In genomic region chr5:168943999-168944398, GRCh38 we compare ENCODE assay signal across 27 cellular contexts.
A peak's percentile ranks its signal among the peaks of the same experiment; 100 is the strongest.
DNase-seq lines count a peak whose midpoint lies in the region; ATAC-seq and TF ChIP-seq lines count a peak whose summit lies in the region.
"Had no signal": no experiment of that assay in that cellular context is flagged by ENCODE, and none has a peak within 500 bp of the region (broad histone marks: within the 10 kb centered on the region; RNA-seq: fewer than 3 reads in every experiment).

No MANE protein-coding gene starts in this region.

- no peaks in the 10 kb centered on the region for H3K36me3 Mint-ChIP-seq in endothelial cell (ENCODE audit: low read depth, unreplicated experiment)
- H3K36me3 Mint-ChIP-seq in neural crest cell (ENCODE audit: low read depth) = no peaks in the 10 kb centered on the region
- no peaks in the 10 kb centered on the region for H3K36me3 Mint-ChIP-seq in activated T-helper 2 cell treated with anti-CD3 and anti-CD28 coated beads, Interferon-gamma antibody, Interleukin-2, Interleukin-4, amounts not matched to agents 10 μg/mL and 5 μg/mL and 100 μg/mL, durations not matched to agents 14 hours and 24 hours and 36 hours (ENCODE audit: low read depth)
- no peaks in the 10 kb centered on the region for H3K36me3 Mint-ChIP-seq in MCF 10A (ENCODE audit: insufficient read depth, unreplicated experiment)
- H3K36me3 Mint-ChIP-seq: activated naive CD4-positive, alpha-beta T cell treated with anti-CD3 and anti-CD28 coated beads, Interleukin-2, amount 10 ng/mL, durations not matched to agents 7 days and 5 days; CD8-positive, alpha-beta memory T cell; stimulated activated effector memory CD8-positive, alpha-beta T cell treated with anti-CD3 and anti-CD28 coated beads, Interleukin-12 subunit alpha, Interleukin-12 subunit beta, amount 100 ng/mL, for 72 hours had no signal

- TF ChIP-seq CTCF in endothelial cell (IDR thresholded peaks at IDR 0.05; ENCODE audit: unreplicated experiment) (no peak), neural crest cell (conservative IDR thresholded peaks at IDR 0.05) (no peak), MCF 10A (IDR thresholded peaks at IDR 0.05; ENCODE audit: unreplicated experiment) (no peak)

- H3K4me1 Mint-ChIP-seq in endothelial cell (ENCODE audit: unreplicated experiment) (peaks cover 17% of the 10 kb centered on the region), neural crest cell (peaks cover 21% of the 10 kb centered on the region), MCF 10A (ENCODE audit: insufficient read depth, unreplicated experiment) (no peaks in the 10 kb centered on the region)
- peaks cover 20% of the 10 kb centered on the region for H3K4me1 Mint-ChIP-seq in activated T-helper 2 cell treated with anti-CD3 and anti-CD28 coated beads, Interferon-gamma antibody, Interleukin-2, Interleukin-4, amounts not matched to agents 10 μg/mL and 5 μg/mL and 100 μg/mL, durations not matched to agents 14 hours and 24 hours and 36 hours (ENCODE audit: low read depth)
- H3K4me1 Mint-ChIP-seq: activated naive CD4-positive, alpha-beta T cell treated with anti-CD3 and anti-CD28 coated beads, Interleukin-2, amount 10 ng/mL, durations not matched to agents 7 days and 5 days; CD8-positive, alpha-beta memory T cell; stimulated activated effector memory CD8-positive, alpha-beta T cell treated with anti-CD3 and anti-CD28 coated beads, Interleukin-12 subunit alpha, Interleukin-12 subunit beta, amount 100 ng/mL, for 72 hours had no signal

- intact Hi-C loops in activated T-helper 2 cell treated with anti-CD3 and anti-CD28 coated beads, Interferon-gamma antibody, Interleukin-2, Interleukin-4, amounts not matched to agents 10 μg/mL and 5 μg/mL and 100 μg/mL, durations not matched to agents 14 hours and 24 hours and 36 hours (cut with micrococcal nuclease) = loop anchor here (5.0 kb wide), 1 partner anchor 107 kb away; no protein-coding TSS in a partner anchor
- intact Hi-C loops in MCF 10A (cut with micrococcal nuclease) = no loop called here

- peak overlapping the region; percentile 10 for H3K27ac Mint-ChIP-seq in endothelial cell (ENCODE audit: unreplicated experiment)
- H3K27ac Mint-ChIP-seq in neural crest cell (ENCODE audit: unreplicated experiment) = peak overlapping the region; percentile 51
- no peak overlapping the region for H3K27ac Mint-ChIP-seq in activated T-helper 2 cell treated with anti-CD3 and anti-CD28 coated beads, Interferon-gamma antibody, Interleukin-2, Interleukin-4, amounts not matched to agents 10 μg/mL and 5 μg/mL and 100 μg/mL, durations not matched to agents 14 hours and 24 hours and 36 hours
- no peak overlapping the region for H3K27ac Mint-ChIP-seq in MCF 10A (ENCODE audit: low read depth, unreplicated experiment)
- H3K27ac Mint-ChIP-seq: activated CD8-positive, alpha-beta T cell treated with anti-CD3 and anti-CD28 coated beads, Interleukin-2, amount 10 ng/mL, durations not matched to agents 7 days and 5 days; activated naive CD4-positive, alpha-beta T cell treated with anti-CD3 and anti-CD28 coated beads, Interleukin-2, amount 10 ng/mL, durations not matched to agents 7 days and 5 days; stimulated activated effector memory CD8-positive, alpha-beta T cell treated with anti-CD3 and anti-CD28 coated beads, Interleukin-12 subunit alpha, Interleukin-12 subunit beta, amount 100 ng/mL, for 72 hours had no signal

- CTCF ChIA-PET in MCF 10A (lab: Yijun Ruan, JAX) = interaction anchor here (1.4 to 3.8 kb wide), 3 partner anchors 43 to 605 kb away, joined by 3 to 17 read pairs (median 6); no protein-coding TSS in a partner anchor

- no peak for ATAC-seq in GM18520 (IDR thresholded peaks at IDR 0.05; ENCODE audit: unreplicated experiment)
- ATAC-seq: activated CD8-positive, alpha-beta T cell treated with anti-CD3 and anti-CD28 coated beads, Interleukin-2, amount 10 ng/mL, durations not matched to agents 7 days and 5 days; body of pancreas; HepG2; left lung; psoas muscle; stimulated activated effector memory CD8-positive, alpha-beta T cell treated with anti-CD3 and anti-CD28 coated beads, Interleukin-12 subunit alpha, Interleukin-12 subunit beta, amount 100 ng/mL, for 72 hours had no signal

- peak; percentile 64 for DNase-seq in D341Med (ENCODE audit: low spot score)
- peak; percentile 94 for DNase-seq in NCI-H524 treated with DMSO at 0.1 percent for 48 hours (lab: John Stamatoyannopoulos, UW)
- DNase-seq in endothelial cell (ENCODE audit: low spot score) = no peak
- DNase-seq in neural crest cell (ENCODE audit: low read depth, low spot score) = no peak
- no peak for DNase-seq in NCI-H526 treated with DMSO at 0.1 percent for 48 hours (lab: John Stamatoyannopoulos, UW)
- DNase-seq in activated T-helper 2 cell treated with anti-CD3 and anti-CD28 coated beads, Interferon-gamma antibody, Interleukin-2, Interleukin-4, amounts not matched to agents 10 μg/mL and 5 μg/mL and 100 μg/mL, durations not matched to agents 14 hours and 24 hours and 36 hours (ENCODE audit: low spot score) = no peak
- DNase-seq in MCF 10A (ENCODE audit: unreplicated experiment) = no peak
- DNase-seq: activated CD4-positive, alpha-beta T cell treated with anti-CD3 and anti-CD28 coated beads for 36 hours; activated CD8-positive, alpha-beta T cell treated with anti-CD3 and anti-CD28 coated beads, Interleukin-2, amount 10 ng/mL, durations not matched to agents 7 days and 5 days; activated naive CD4-positive, alpha-beta T cell treated with anti-CD3 and anti-CD28 coated beads, Interleukin-2, amount 10 ng/mL, durations not matched to agents 7 days and 5 days; adrenal gland; body of pancreas; CD8-positive, alpha-beta memory T cell; DMS153; HCEC 1CT; left lung; NCI-H1417 treated with DMSO at 0.1 percent for 48 hours; NCI-H2081; NCI-H446 treated with DMSO at 0.1 percent for 48 hours; nucleus accumbens; psoas muscle; SHP77; T-helper 9 cell; trophoblast cell had no signal

- no TSS peak for BruUV-seq in MCF 10A (replicated peaks; lab: Mats Ljungman, UMichigan)

- H3K27me3 Mint-ChIP-seq in endothelial cell (ENCODE audit: unreplicated experiment) (peaks cover 3% of the 10 kb centered on the region), neural crest cell (ENCODE audit: low read depth) (no peaks in the 10 kb centered on the region), MCF 10A (ENCODE audit: insufficient read depth, unreplicated experiment) (no peaks in the 10 kb centered on the region)
- H3K27me3 Mint-ChIP-seq in activated T-helper 2 cell treated with anti-CD3 and anti-CD28 coated beads, Interferon-gamma antibody, Interleukin-2, Interleukin-4, amounts not matched to agents 10 μg/mL and 5 μg/mL and 100 μg/mL, durations not matched to agents 14 hours and 24 hours and 36 hours (ENCODE audit: low read depth) = no peaks in the 10 kb centered on the region
- H3K27me3 Mint-ChIP-seq: activated CD4-positive, alpha-beta T cell treated with anti-CD3 and anti-CD28 coated beads for 36 hours; activated naive CD4-positive, alpha-beta T cell treated with anti-CD3 and anti-CD28 coated beads, Interleukin-2, amount 10 ng/mL, durations not matched to agents 7 days and 5 days; CD8-positive, alpha-beta memory T cell had no signal

- H3K4me3 Mint-ChIP-seq in endothelial cell (ENCODE audit: unreplicated experiment) (no peak overlapping the region), neural crest cell (no peak overlapping the region), MCF 10A (ENCODE audit: unreplicated experiment) (no peak overlapping the region)
- no peak overlapping the region for H3K4me3 Mint-ChIP-seq in activated T-helper 2 cell treated with anti-CD3 and anti-CD28 coated beads, Interferon-gamma antibody, Interleukin-2, Interleukin-4, amounts not matched to agents 10 μg/mL and 5 μg/mL and 100 μg/mL, durations not matched to agents 14 hours and 24 hours and 36 hours (ENCODE audit: low read depth)
- H3K4me3 Mint-ChIP-seq: activated CD4-positive, alpha-beta T cell treated with anti-CD3 and anti-CD28 coated beads for 36 hours; activated CD8-positive, alpha-beta T cell treated with anti-CD3 and anti-CD28 coated beads, Interleukin-2, amount 10 ng/mL, durations not matched to agents 7 days and 5 days; activated naive CD4-positive, alpha-beta T cell treated with anti-CD3 and anti-CD28 coated beads, Interleukin-2, amount 10 ng/mL, durations not matched to agents 7 days and 5 days; stimulated activated effector memory CD8-positive, alpha-beta T cell treated with anti-CD3 and anti-CD28 coated beads, Interleukin-12 subunit alpha, Interleukin-12 subunit beta, amount 100 ng/mL, for 72 hours had no signal

- no peaks in the 10 kb centered on the region for H3K9me3 Mint-ChIP-seq in endothelial cell (ENCODE audit: unreplicated experiment)
- no peaks in the 10 kb centered on the region for H3K9me3 Mint-ChIP-seq in neural crest cell
- H3K9me3 Mint-ChIP-seq in activated T-helper 2 cell treated with anti-CD3 and anti-CD28 coated beads, Interferon-gamma antibody, Interleukin-2, Interleukin-4, amounts not matched to agents 10 μg/mL and 5 μg/mL and 100 μg/mL, durations not matched to agents 14 hours and 24 hours and 36 hours = no peaks in the 10 kb centered on the region
- H3K9me3 Mint-ChIP-seq in MCF 10A (ENCODE audit: unreplicated experiment) = no peaks in the 10 kb centered on the region
- H3K9me3 Mint-ChIP-seq: activated naive CD4-positive, alpha-beta T cell treated with anti-CD3 and anti-CD28 coated beads, Interleukin-2, amount 10 ng/mL, durations not matched to agents 7 days and 5 days; CD8-positive, alpha-beta memory T cell; stimulated activated effector memory CD8-positive, alpha-beta T cell treated with anti-CD3 and anti-CD28 coated beads, Interleukin-12 subunit alpha, Interleukin-12 subunit beta, amount 100 ng/mL, for 72 hours had no signal

- POLR2A ChIA-PET in MCF 10A (lab: Yijun Ruan, JAX) = no interaction called here

Comparison
In these comparisons a context has a peak if more than half of its experiments do, and no peak if none do; other contexts are left out.
1. DNase-seq: peak in D341Med (single experiment) and NCI-H524 treated with DMSO at 0.1 percent for 48 hours (single experiment); none in endothelial cell (single experiment), neural crest cell (single experiment), NCI-H526 treated with DMSO at 0.1 percent for 48 hours (single experiment), activated T-helper 2 cell treated with anti-CD3 and anti-CD28 coated beads, Interferon-gamma antibody, Interleukin-2, Interleukin-4, amounts not matched to agents 10 μg/mL and 5 μg/mL and 100 μg/mL, durations not matched to agents 14 hours and 24 hours and 36 hours (single experiment) and MCF 10A (single experiment).
2. H3K27ac Mint-ChIP-seq: peak in endothelial cell (single experiment) and neural crest cell (single experiment); none in activated T-helper 2 cell treated with anti-CD3 and anti-CD28 coated beads, Interferon-gamma antibody, Interleukin-2, Interleukin-4, amounts not matched to agents 10 μg/mL and 5 μg/mL and 100 μg/mL, durations not matched to agents 14 hours and 24 hours and 36 hours (single experiment) and MCF 10A (single experiment).